In genomic region chr7:93943816-93944540, GRCh38 we compare ENCODE assay signal across 32 cellular contexts. TPM values are rescaled to one million over a fixed set of nuclear protein-coding genes. Genes with fewer than 3 reads are reported as not detected.
A peak's percentile ranks its signal among the peaks of the same experiment; 100 is the strongest.
DNase-seq lines count a peak whose midpoint lies in the region; ATAC-seq, FAIRE-seq and TF ChIP-seq lines count a peak whose summit lies in the region.
"Had no signal": no experiment of that assay in that cellular context is flagged by ENCODE, and none has a peak within 500 bp of the region (broad histone marks: within the 10 kb centered on the region; RNA-seq: fewer than 3 reads in every experiment).

No MANE protein-coding gene starts in this region.

- H3K27ac ChIP-seq in GM23248, result no peak overlapping the region
- H3K27ac ChIP-seq in lung (ENCODE audit: low read depth in 1 of 2, low read length in 1 of 2), result peak overlapping the region; percentile 17 to 31
- H3K27ac ChIP-seq: ascending aorta, C4-2B had no signal

- H4K20me1 ChIP-seq in GM23248 (ENCODE audit: insufficient read depth), result no peaks in the 10 kb centered on the region

- no peak for FAIRE-seq in urothelium cell line (lab: Jason Lieb, UNC)
- FAIRE-seq: frontal cortex, GM18507, H1 had no signal

- H2AFZ ChIP-seq in GM23248, result no peak overlapping the region

- H3K9me3 ChIP-seq in GM23248 (ENCODE audit: low read depth), result no peaks in the 10 kb centered on the region
- peaks cover 0 to 3% of the 10 kb centered on the region in 2 donors for H3K9me3 ChIP-seq in lung (ENCODE audit: control insufficient read depth in 2 of 2, insufficient read depth in 1 of 2, low read length in 1 of 2)
- H3K9me3 ChIP-seq: ascending aorta, esophagus squamous epithelium, left lung had no signal

- ATAC-seq in GM18867 (IDR thresholded peaks at IDR 0.05; ENCODE audit: unreplicated experiment) (peak; percentile 52), lung (ENCODE audit: insufficient read depth, low FRiP score) (no peak), GM21737 (IDR thresholded peaks at IDR 0.05; ENCODE audit: unreplicated experiment) (no peak)
- ATAC-seq: natural killer cell had no signal

- in situ Hi-C loops in GM23248 (cut with MboI), result no loop called here

- no peak for TF ChIP-seq CTCF in lung (IDR thresholded peaks at IDR 0.05; ENCODE audit: control extremely low read depth, extremely low read depth)

- H3K4me2 ChIP-seq in GM23248 (ENCODE audit: unreplicated experiment), result peak overlapping the region; percentile 51

- H3K4me1 ChIP-seq in GM23248 (ENCODE audit: insufficient read depth), result peaks cover 54% of the 10 kb centered on the region
- peaks cover 3 to 13% of the 10 kb centered on the region in 2 donors for H3K4me1 ChIP-seq in lung (ENCODE audit: control insufficient read depth in 2 of 2, insufficient read depth in 2 of 2, low read length in 2 of 2)
- H3K4me1 ChIP-seq: ascending aorta, esophagus squamous epithelium, left lung had no signal

- H3K4me3 ChIP-seq in GM23248 (no peak overlapping the region), lung (no peak overlapping the region)
- H3K4me3 ChIP-seq: ascending aorta, esophagus squamous epithelium, left lung had no signal

- WGBS in GM23248 (ENCODE audit: low coverage in 1 of 2, low lambda C conversion rate in 2 of 2, missing lambda C conversion rate in 2 of 2), 2 experiments, result 95 to 97% methylated on average over 4 of the region's 4 CpGs
- whole genome bisulfite sequencing in lung, 2 donors, result 49 to 52% methylated on average over 4 of the region's 4 CpGs

- H3K36me3 ChIP-seq in GM23248 (ENCODE audit: low read depth) (no peaks in the 10 kb centered on the region), lung (ENCODE audit: control insufficient read depth in 2 of 2, insufficient read depth in 2 of 2, low read length in 2 of 2) (no peaks in the 10 kb centered on the region)
- H3K36me3 ChIP-seq: ascending aorta, esophagus squamous epithelium, left lung had no signal

- H3K9ac ChIP-seq in GM23248, result no peak overlapping the region

- H3K9me2 ChIP-seq in GM23248 (ENCODE audit: insufficient read depth), result no peaks in the 10 kb centered on the region; the same call in 1 of the 2 replicates

- H3K79me2 ChIP-seq in GM23248 (ENCODE audit: insufficient read depth), result no peaks in the 10 kb centered on the region

- H3K27me3 ChIP-seq in GM23248 (replicated peaks; ENCODE audit: insufficient read depth), result no peaks in the 10 kb centered on the region
- H3K27me3 ChIP-seq in lung (ENCODE audit: control insufficient read depth, insufficient read depth), result no peaks in the 10 kb centered on the region
- H3K27me3 ChIP-seq: ascending aorta, esophagus squamous epithelium, left lung had no signal

- DNase-seq in GM23248 (no peak), NCI-H82 treated with DMSO at 0.1 percent for 48 hours (lab: John Stamatoyannopoulos, UW; ENCODE audit: unreplicated experiment) (peak; percentile 49), lung (ENCODE audit: low spot score) (no peak), urothelium cell line (ENCODE audit: low spot score) (no peak), SIG-M5 (lab: John Stamatoyannopoulos, UW) (no peak)
- DNase-seq: activated CD8-positive, alpha-beta memory T cell treated with anti-CD3 and anti-CD28 coated beads for 24 hours; activated effector memory CD4-positive, alpha-beta T cell treated with anti-CD3 and anti-CD28 coated beads, Interleukin-2, amount 50 U/mL, for 16 hours; activated naive CD8-positive, alpha-beta T cell treated with anti-CD3 and anti-CD28 coated beads, Interleukin-2, amount 10 ng/mL, durations not matched to agents 7 days and 5 days; Calu3; caudate nucleus; cortex of kidney; DND-41; esophagus squamous epithelium; hypothalamus; left lung; natural killer cell; NCI-H1105 treated with DMSO at 0.1 percent for 48 hours; NCI-H1930; NCI-H526 treated with DMSO at 0.1 percent for 48 hours; occipital lobe; stimulated activated CD4-positive, alpha-beta T cell treated with anti-CD3 and anti-CD28 coated beads, Interleukin-1b, Interleukin-23, amount 100 ng/mL, for 48 hours; T-helper 2 cell; trophoblast cell had no signal

- H3F3A ChIP-seq in GM23248 (ENCODE audit: insufficient read depth), result peaks cover 40% of the 10 kb centered on the region

RNA-seq across cellular contexts. Expression of gene GNG11, which starts 22.4 kb away (rescaled TPM):
- total RNA-seq in GM23248 (2014; rRNA removed; shearing (Covaris generic)), result 22.5 and 25.9 TPM in 2 replicates
- polyA plus RNA-seq in GM23248 (2016; fragmentation: Nextera tagmentation; extraction: Ambion mirVana), result 84.7 and 87.0 TPM in 2 replicates
- 10 to 100 TPM; 18.4 to 31.8 TPM for total RNA-seq in lung
- 10 to 100 TPM; 21.9 to 39.0 TPM for polyA plus RNA-seq in lung
- total RNA-seq: activated naive CD8-positive, alpha-beta T cell treated with anti-CD3 and anti-CD28 coated beads, Interleukin-2, amount 10 ng/mL, durations not matched to agents 7 days and 5 days had no signal

RNA-seq across cellular contexts. Expression of gene GNGT1, which starts 37.6 kb away (rescaled TPM):
- total RNA-seq in GM23248 (2014; rRNA removed; shearing (Covaris generic)), result not detected in 2 replicates
- polyA plus RNA-seq in GM23248 (2016; fragmentation: Nextera tagmentation; extraction: Ambion mirVana), result not detected in 2 replicates
- total RNA-seq in lung, result not detected
- not detected for polyA plus RNA-seq in lung
- total RNA-seq: activated naive CD8-positive, alpha-beta T cell treated with anti-CD3 and anti-CD28 coated beads, Interleukin-2, amount 10 ng/mL, durations not matched to agents 7 days and 5 days; ascending aorta; Calu3; esophagus squamous epithelium; frontal cortex; left lung; M059J; natural killer cell; occipital lobe; skeletal muscle tissue had no signal
- polyA plus RNA-seq: H1 had no signal

RNA-seq across cellular contexts. Expression of gene TFPI2, which starts 53.4 kb away (rescaled TPM):
- 435 and 654 TPM in 2 replicates for total RNA-seq in GM23248 (2014; rRNA removed; shearing (Covaris generic))
- polyA plus RNA-seq in GM23248 (2016; fragmentation: Nextera tagmentation; extraction: Ambion mirVana) (706 and 730 TPM in 2 replicates), lung (10 to 100 TPM in 1 of 2 donors, 1 to 10 TPM in 1; 8.5 to 11.8 TPM)
- 1 to 10 TPM; 3.9 to 4.9 TPM for total RNA-seq in lung
- total RNA-seq: activated naive CD8-positive, alpha-beta T cell treated with anti-CD3 and anti-CD28 coated beads, Interleukin-2, amount 10 ng/mL, durations not matched to agents 7 days and 5 days; ascending aorta; natural killer cell had no signal

Comparison
In these comparisons a context has a peak if more than half of its experiments do, and no peak if none do; other contexts are left out.
1. RNA of gene TFPI2, which starts 53.4 kb away (total RNA-seq): 435 to 654 TPM in GM23248; 3.9 to 4.9 TPM in lung; every median in the first group is over 10 times any median in the second.